22 cellular contexts compared by ENCODE assay signal in genomic region chr10:109203616-109204375, GRCh38.
DNase-seq lines count a peak whose midpoint lies in the region; ATAC-seq, FAIRE-seq and TF ChIP-seq lines count a peak whose summit lies in the region.
"Had no signal": no experiment of that assay in that cellular context is flagged by ENCODE, and none has a peak within 500 bp of the region (broad histone marks: within the 10 kb centered on the region; RNA-seq: fewer than 3 reads in every experiment).

No MANE protein-coding gene starts in this region.

- H3K79me2 ChIP-seq in fibroblast of lung (ENCODE audit: control insufficient read depth, insufficient read depth, low read length), result no peaks in the 10 kb centered on the region

- H3K27me3 ChIP-seq in IMR-90 (ENCODE audit: control insufficient read depth, insufficient read depth, low read length) (no peaks in the 10 kb centered on the region), fibroblast of lung (ENCODE audit: control insufficient read depth, insufficient read depth, low read length) (no peaks in the 10 kb centered on the region), kidney epithelial cell (ENCODE audit: control insufficient read depth, insufficient read depth, low read length) (no peaks in the 10 kb centered on the region)
- H3K27me3 ChIP-seq: Peyer's patch had no signal

- H2AK9ac ChIP-seq in IMR-90 (replicated peaks; ENCODE audit: low read depth, low read length, poor library complexity), result peak overlapping the region; percentile 35

- no peak overlapping the region for H3K4me3 ChIP-seq in IMR-90 (ENCODE audit: insufficient read depth, low read depth, low read length)
- no peak overlapping the region for H3K4me3 ChIP-seq in fibroblast of lung (replicated peaks in 1 of 4; ENCODE audit: control extremely low read depth in 1 of 4, insufficient read depth in 1 of 4, low read depth in 3 of 4, low read length in 4 of 4)
- H3K4me3 ChIP-seq in kidney epithelial cell (ENCODE audit: low read depth, low read length), result no peak overlapping the region
- H3K4me3 ChIP-seq: Peyer's patch had no signal

- H2BK15ac ChIP-seq in IMR-90 (ENCODE audit: low read depth, low read length), result peak overlapping the region; percentile 55; the same call in 2 of the 3 replicates

- TF ChIP-seq CTCF in IMR-90 (conservative IDR thresholded peaks at IDR 0.05; ENCODE audit: low read depth, low read length), result no peak
- no peak for TF ChIP-seq CTCF in fibroblast of lung (conservative IDR thresholded peaks at IDR 0.05 in 1 of 2, IDR thresholded peaks at IDR 0.05 in 1 of 2; ENCODE audit: low read depth in 1 of 2, low read length in 2 of 2)
- no peak for TF ChIP-seq CTCF in kidney epithelial cell (IDR thresholded peaks at IDR 0.05; ENCODE audit: insufficient read depth, low read length, poor library complexity, severe bottlenecking)

- no peak overlapping the region for H2AFZ ChIP-seq in IMR-90 (replicated peaks; ENCODE audit: low read length, poor library complexity)
- H2AFZ ChIP-seq in fibroblast of lung (ENCODE audit: low read length), result no peak overlapping the region

- dilution Hi-C loops in IMR-90 (cut with HindIII; ENCODE audit: low sequenced_read_pairs, unreplicated experiment), result no loop called here

- peak overlapping the region in 1 of 2 experiments; percentile 19; a peak in 1 of 4 replicates for H4K8ac ChIP-seq in IMR-90 (ENCODE audit: low read depth in 2 of 2, low read length in 2 of 2)

- ATAC-seq in IMR-90 (ENCODE audit: low read depth), result no peak

- no peak overlapping the region for H3K18ac ChIP-seq in IMR-90 (ENCODE audit: low read depth, low read length)

- H2BK20ac ChIP-seq in IMR-90 (ENCODE audit: low read depth, low read length), result peak overlapping the region; percentile 53

- H3K4me1 ChIP-seq in IMR-90 (ENCODE audit: control insufficient read depth, insufficient read depth, low read length) (peaks cover 2% of the 10 kb centered on the region; the same call in 1 of the 2 replicates), fibroblast of lung (ENCODE audit: control insufficient read depth, extremely low read depth, insufficient read depth, low read length) (peaks cover 2% of the 10 kb centered on the region)
- H3K4me1 ChIP-seq: Peyer's patch had no signal

- H2AK5ac ChIP-seq in IMR-90 (ENCODE audit: low read depth, low read length), result no peak overlapping the region

- peak overlapping the region; percentile 15; the same call in 1 of the 2 replicates for H4K91ac ChIP-seq in IMR-90 (ENCODE audit: insufficient read depth, low read depth, low read length)

- no peak overlapping the region for H3K23ac ChIP-seq in IMR-90 (ENCODE audit: low read depth, low read length)

- in situ Hi-C loops in IMR-90 (cut with MboI; ENCODE audit: low sequenced_read_pairs), result no loop called here

- H3K36me3 ChIP-seq in IMR-90 (ENCODE audit: control insufficient read depth, insufficient read depth, low read length), result no peaks in the 10 kb centered on the region
- no peaks in the 10 kb centered on the region for H3K36me3 ChIP-seq in fibroblast of lung (ENCODE audit: control insufficient read depth, insufficient read depth, low read length)
- H3K36me3 ChIP-seq in kidney epithelial cell (ENCODE audit: control insufficient read depth, insufficient read depth, low read length), result no peaks in the 10 kb centered on the region
- H3K36me3 ChIP-seq: Peyer's patch had no signal

- BruUV-seq in IMR-90 (replicated peaks; lab: Mats Ljungman, UMichigan), result no TSS peak

- H4K20me1 ChIP-seq in IMR-90 (ENCODE audit: insufficient read depth, low read length) (no peaks in the 10 kb centered on the region), fibroblast of lung (ENCODE audit: control insufficient read depth, extremely low read depth, insufficient read depth, low read length) (no peaks in the 10 kb centered on the region)

- no peaks in the 10 kb centered on the region for H3K9me3 ChIP-seq in IMR-90 (ENCODE audit: control insufficient read depth, insufficient read depth, low read length)
- H3K9me3 ChIP-seq in fibroblast of lung (ENCODE audit: control insufficient read depth, insufficient read depth, low read depth, low read length), result no peaks in the 10 kb centered on the region
- H3K9me3 ChIP-seq: Caco-2, Peyer's patch had no signal

- TF ChIP-seq POLR2A in IMR-90 (IDR thresholded peaks at IDR 0.05; ENCODE audit: low read depth, low read length), result no peak

- H3K9ac ChIP-seq in IMR-90 (ENCODE audit: low read depth, low read length) (no peak overlapping the region), fibroblast of lung (ENCODE audit: insufficient read depth, low read length) (no peak overlapping the region)

- no CpG with 5 or more reads among the region's 3 CpGs for WGBS in IMR-90 (ENCODE audit: extremely low coverage in 2 of 2, insufficient read length in 1 of 2), 2 experiments

- H3K9me1 ChIP-seq in IMR-90 (ENCODE audit: insufficient read depth, low read length), result no peaks in the 10 kb centered on the region; the same call in 1 of the 2 replicates

- CTCF ChIA-PET in IMR-90 (lab: Yijun Ruan, JAX), result interaction anchor here (1.4 kb wide), 1 partner anchor 16 kb away, joined by 4 read pairs; no protein-coding TSS in a partner anchor

- intact Hi-C loops in IMR-90 (cut with micrococcal nuclease), result no loop called here

- no peak overlapping the region for H4K5ac ChIP-seq in IMR-90 (ENCODE audit: low read depth, low read length)

- H3K4me2 ChIP-seq in IMR-90 (ENCODE audit: low read depth, low read length) (no peak overlapping the region), fibroblast of lung (ENCODE audit: extremely low read depth, insufficient read depth, low read length) (no peak overlapping the region)

- no peak for FAIRE-seq in RCC 7860 (lab: Jason Lieb, UNC)
- FAIRE-seq: A204.1, GM12892, GM19239, HTR-8/SVneo had no signal

- DNase-seq in A172 (ENCODE audit: low spot score) (peak; percentile 45), IMR-90 (peak; percentile 17), fibroblast of lung (ENCODE audit: low read depth in 2 of 2) (peak; percentile 53 to 82), kidney epithelial cell (ENCODE audit: low read depth) (peak; percentile 34), RCC 7860 (ENCODE audit: low spot score) (no peak), activated T-cell treated with anti-CD3 and anti-CD28 coated beads for 4 hours (no peak), NCI-H2196 treated with DMSO at 0.1 percent for 48 hours (lab: John Stamatoyannopoulos, UW; ENCODE audit: unreplicated experiment) (no peak)
- no peak for DNase-seq in stimulated activated CD4-positive, alpha-beta T cell treated with anti-CD3 and anti-CD28 coated beads, Interleukin-4, amount 100 ng/mL, for 24 hours
- DNase-seq: Caco-2, DMS53, GOT3, NCI-H1048, NCI-H146, NCI-H2107, NCI-H345, NCI-H82, Peyer's patch, SHP77 had no signal

- H3K56ac ChIP-seq in IMR-90 (ENCODE audit: extremely low read depth, insufficient read depth, low read length), result no peak overlapping the region

- POLR2A ChIA-PET in IMR-90 (lab: Charles Lee; ENCODE audit: unreplicated experiment), result interaction anchor here (0.5 kb wide), 1 partner anchor 615 kb away, joined by 3 read pairs; no protein-coding TSS in a partner anchor

- H3K14ac ChIP-seq in IMR-90 (replicated peaks; ENCODE audit: low read depth, low read length), result no peak overlapping the region

- H3K4ac ChIP-seq in IMR-90 (ENCODE audit: low read depth, low read length), result peak overlapping the region; percentile 14; the same call in 1 of the 2 replicates

- H3K27ac ChIP-seq in IMR-90 (ENCODE audit: insufficient read depth, low read length) (no peak overlapping the region), fibroblast of lung (ENCODE audit: insufficient read depth, low read length) (no peak overlapping the region)
- H3K27ac ChIP-seq: Peyer's patch had no signal

- no peak overlapping the region for H2BK5ac ChIP-seq in IMR-90 (ENCODE audit: low read depth, low read length, poor library complexity, severe bottlenecking)

- peak overlapping the region; percentile 33 for H2BK120ac ChIP-seq in IMR-90 (ENCODE audit: low read depth, low read length)

- TF ChIP-seq RAD21 in IMR-90 (IDR thresholded peaks at IDR 0.05; ENCODE audit: low read length), result no peak

- H3K79me1 ChIP-seq in IMR-90 (ENCODE audit: low read depth in 1 of 2, low read length in 2 of 2), result no peaks in the 10 kb centered on the region

TF ChIP-seq in IMR-90, 13 proteins besides CTCF, POLR2A, EP300 and RAD21:
- no peak for TF ChIP-seq USF2 (IDR thresholded peaks at IDR 0.05; ENCODE audit: low read depth, low read length)
- TF ChIP-seq ELK1 (IDR thresholded peaks at IDR 0.05; ENCODE audit: borderline replicate concordance, low read depth, low read length), result no peak
- no peak for TF ChIP-seq RCOR1 (IDR thresholded peaks at IDR 0.05; ENCODE audit: insufficient replicate concordance, low read length)
- TF ChIP-seq BHLHE40 (IDR thresholded peaks at IDR 0.05; ENCODE audit: low read depth, low read length), result no peak
- no peak for TF ChIP-seq CHD1 (IDR thresholded peaks at IDR 0.05; ENCODE audit: low read depth, low read length)
- TF ChIP-seq CEBPB (IDR thresholded peaks at IDR 0.05; ENCODE audit: low read depth, low read length), result no peak
- TF ChIP-seq MXI1 (IDR thresholded peaks at IDR 0.05; ENCODE audit: borderline replicate concordance, low read depth, low read length), result no peak
- no peak for TF ChIP-seq NFE2L2 (IDR thresholded peaks at IDR 0.05; ENCODE audit: low read depth, low read length)
- TF ChIP-seq FOS (IDR thresholded peaks at IDR 0.05; ENCODE audit: low read depth, low read length), result no peak
- TF ChIP-seq MAFK (IDR thresholded peaks at IDR 0.05; ENCODE audit: low read depth, low read length), result no peak
- TF ChIP-seq SMC3 (IDR thresholded peaks at IDR 0.05; ENCODE audit: low read depth, low read length), result no peak
- TF ChIP-seq RFX5 (IDR thresholded peaks at IDR 0.05; ENCODE audit: low read depth, low read length), result no peak
- TF ChIP-seq MAZ (IDR thresholded peaks at IDR 0.05; ENCODE audit: borderline replicate concordance, low read depth, low read length), result no peak

Comparison
In these comparisons a context has a peak if more than half of its experiments do, and no peak if none do; other contexts are left out.
1. DNase-seq: peak in A172 (single experiment), IMR-90 (single experiment), fibroblast of lung (2 of 2) and kidney epithelial cell (single experiment); none in stimulated activated CD4-positive, alpha-beta T cell treated with anti-CD3 and anti-CD28 coated beads, Interleukin-4, amount 100 ng/mL, for 24 hours (single experiment), RCC 7860 (single experiment), activated T-cell treated with anti-CD3 and anti-CD28 coated beads for 4 hours (single experiment) and NCI-H2196 treated with DMSO at 0.1 percent for 48 hours (single experiment).